ENCODE assay signal across 33 cellular contexts in the genomic region with DNA sequence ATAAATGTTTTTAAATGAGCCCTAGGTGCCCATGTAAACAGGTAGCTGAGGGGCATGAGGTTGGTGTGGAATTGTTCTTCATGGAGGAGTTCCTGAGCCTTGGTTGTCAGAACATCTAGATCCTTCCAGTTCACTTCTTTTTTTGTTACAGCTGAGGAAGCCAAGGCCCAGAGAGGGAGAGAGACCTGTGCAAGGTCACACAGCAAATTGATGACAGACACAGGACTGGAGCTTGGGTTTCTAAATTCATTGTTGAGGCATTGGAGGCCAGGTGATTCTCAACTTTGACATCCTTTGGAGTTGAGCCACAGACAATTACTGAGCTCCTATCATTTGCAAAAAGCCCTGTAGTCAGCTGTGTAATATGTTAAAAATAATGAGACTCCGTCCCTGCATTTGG.
"Had no signal": no experiment of that assay in that cellular context is flagged by ENCODE, and none has a peak within 500 bp of the region (broad histone marks: within the 10 kb centered on the region; RNA-seq: fewer than 3 reads in every experiment).

No MANE protein-coding gene starts in this region.

- H3K9me3 Mint-ChIP-seq: activated CD4-positive, alpha-beta memory T cell treated with anti-CD3 and anti-CD28 coated beads, Interleukin-2, amount 10 ng/mL, durations not matched to agents 7 days and 5 days; activated naive CD4-positive, alpha-beta T cell treated with anti-CD3 and anti-CD28 coated beads, Interleukin-2, amount 50 U/mL, for 24 hours; activated naive CD8-positive, alpha-beta T cell treated with anti-CD3 and anti-CD28 coated beads, Interleukin-2, amount 10 ng/mL, durations not matched to agents 7 days and 5 days; activated T-helper 17 cell treated with anti-CD3 and anti-CD28 coated beads, Interleukin-2, amount 50 U/mL, for 72 hours had no signal

- H3K4me1 Mint-ChIP-seq: activated CD4-positive, alpha-beta memory T cell treated with anti-CD3 and anti-CD28 coated beads, Interleukin-2, amount 10 ng/mL, durations not matched to agents 7 days and 5 days; activated naive CD4-positive, alpha-beta T cell treated with anti-CD3 and anti-CD28 coated beads, Interleukin-2, amount 50 U/mL, for 24 hours; activated naive CD8-positive, alpha-beta T cell treated with anti-CD3 and anti-CD28 coated beads, Interleukin-2, amount 10 ng/mL, durations not matched to agents 7 days and 5 days; activated T-helper 17 cell treated with anti-CD3 and anti-CD28 coated beads, Interleukin-2, amount 50 U/mL, for 72 hours had no signal

- DNase-seq: activated CD4-positive, alpha-beta memory T cell treated with anti-CD3 and anti-CD28 coated beads, Interleukin-2, amount 10 ng/mL, durations not matched to agents 7 days and 5 days; activated CD4-positive, alpha-beta T cell treated with anti-CD3 and anti-CD28 coated beads for 1 hour; activated CD4-positive, alpha-beta T cell treated with anti-CD3 and anti-CD28 coated beads for 48 hours; activated CD4-positive, CD25-positive, alpha-beta regulatory T cell; activated CD8-positive, alpha-beta memory T cell treated with anti-CD3 and anti-CD28 coated beads for 24 hours; activated CD8-positive, alpha-beta memory T cell treated with anti-CD3 and anti-CD28 coated beads, Interleukin-2, amount 10 ng/mL, durations not matched to agents 7 days and 5 days; activated CD8-positive, alpha-beta memory T cell treated with anti-CD3 and anti-CD28 coated beads, Interleukin-2, amount 50 U/mL, for 48 hours; activated gamma-delta T cell; activated naive CD4-positive, alpha-beta T cell treated with Interleukin-2 at 50 U/mL for 16 hours; activated naive CD8-positive, alpha-beta T cell treated with anti-CD3 and anti-CD28 coated beads, Interleukin-2, amount 10 ng/mL, durations not matched to agents 7 days and 5 days; activated T-cell treated with anti-CD3 and anti-CD28 coated beads, Interleukin-2, amount 50 U/mL, for 1 hour; activated T-cell treated with anti-CD3 and anti-CD28 coated beads, Interleukin-2, amount 50 U/mL, for 72 hours; amygdala; body of pancreas; caudate nucleus; cerebellar nuclear complex; Karpas-422; NCI-H1048; NCI-H1436; NCI-H1694; NCI-H1930; NCI-H510A; NK-92 treated with Interleukin-12 subunit alpha and Interleukin-12 subunit beta, amount 100 ng/mL, for 24 hours; PC-9; SIG-M5; SW 1271; T-helper 1 cell; T-helper 2 cell; T-helper 9 cell; WERI-Rb-1 had no signal

- H3K4me3 ChIP-seq: body of pancreas, PC-9 had no signal

- H3K27ac ChIP-seq: PC-9, WERI-Rb-1 had no signal

- H3K9me3 ChIP-seq: body of pancreas had no signal

- H3K36me3 ChIP-seq: WERI-Rb-1 had no signal

- H3K27ac Mint-ChIP-seq: activated CD4-positive, alpha-beta memory T cell treated with anti-CD3 and anti-CD28 coated beads, Interleukin-2, amount 10 ng/mL, durations not matched to agents 7 days and 5 days; activated CD8-positive, alpha-beta memory T cell treated with anti-CD3 and anti-CD28 coated beads, Interleukin-2, amount 10 ng/mL, durations not matched to agents 7 days and 5 days; activated naive CD4-positive, alpha-beta T cell treated with anti-CD3 and anti-CD28 coated beads, Interleukin-2, amount 50 U/mL, for 24 hours; activated naive CD8-positive, alpha-beta T cell treated with anti-CD3 and anti-CD28 coated beads, Interleukin-2, amount 10 ng/mL, durations not matched to agents 7 days and 5 days; activated T-cell treated with anti-CD3 and anti-CD28 coated beads, Interleukin-2, amount 50 U/mL, for 72 hours; activated T-helper 17 cell treated with anti-CD3 and anti-CD28 coated beads, Interleukin-2, amount 50 U/mL, for 72 hours had no signal

- H3K27me3 Mint-ChIP-seq: activated CD4-positive, alpha-beta memory T cell treated with anti-CD3 and anti-CD28 coated beads, Interleukin-2, amount 10 ng/mL, durations not matched to agents 7 days and 5 days; activated CD8-positive, alpha-beta memory T cell treated with anti-CD3 and anti-CD28 coated beads, Interleukin-2, amount 10 ng/mL, durations not matched to agents 7 days and 5 days; activated naive CD4-positive, alpha-beta T cell treated with anti-CD3 and anti-CD28 coated beads, Interleukin-2, amount 50 U/mL, for 24 hours; activated naive CD8-positive, alpha-beta T cell treated with anti-CD3 and anti-CD28 coated beads, Interleukin-2, amount 10 ng/mL, durations not matched to agents 7 days and 5 days; activated T-helper 17 cell treated with anti-CD3 and anti-CD28 coated beads, Interleukin-2, amount 50 U/mL, for 72 hours had no signal

- ATAC-seq: activated CD8-positive, alpha-beta memory T cell treated with anti-CD3 and anti-CD28 coated beads, Interleukin-2, amount 10 ng/mL, durations not matched to agents 7 days and 5 days; activated T-cell treated with anti-CD3 and anti-CD28 coated beads, Interleukin-2, amount 50 U/mL, for 72 hours; activated T-helper 17 cell treated with anti-CD3 and anti-CD28 coated beads, Interleukin-2, amount 50 U/mL, for 72 hours; body of pancreas; Right ventricle myocardium inferior had no signal

- H3K4me3 Mint-ChIP-seq: activated CD4-positive, alpha-beta memory T cell treated with anti-CD3 and anti-CD28 coated beads, Interleukin-2, amount 10 ng/mL, durations not matched to agents 7 days and 5 days; activated CD8-positive, alpha-beta memory T cell treated with anti-CD3 and anti-CD28 coated beads, Interleukin-2, amount 10 ng/mL, durations not matched to agents 7 days and 5 days; activated naive CD4-positive, alpha-beta T cell treated with anti-CD3 and anti-CD28 coated beads, Interleukin-2, amount 50 U/mL, for 24 hours; activated naive CD8-positive, alpha-beta T cell treated with anti-CD3 and anti-CD28 coated beads, Interleukin-2, amount 10 ng/mL, durations not matched to agents 7 days and 5 days; activated T-cell treated with anti-CD3 and anti-CD28 coated beads, Interleukin-2, amount 50 U/mL, for 72 hours; activated T-helper 17 cell treated with anti-CD3 and anti-CD28 coated beads, Interleukin-2, amount 50 U/mL, for 72 hours had no signal

- H3K27me3 ChIP-seq: body of pancreas had no signal
